ENCODE assay signal across 8 cellular contexts in the genomic region with DNA sequence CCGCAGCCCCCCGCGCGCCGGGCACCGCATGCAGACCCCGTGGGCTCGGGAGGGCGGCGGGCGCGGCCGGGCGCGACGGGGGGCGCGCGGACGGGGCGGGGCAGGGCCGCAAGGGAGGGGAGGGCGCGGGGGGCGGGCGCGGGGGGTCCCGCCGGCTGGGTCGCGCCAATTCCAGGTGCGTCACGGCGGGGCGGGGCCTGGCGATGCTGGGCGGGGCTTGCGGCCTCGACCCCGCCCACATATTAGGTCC. TPM values are rescaled to one million over a fixed set of nuclear protein-coding genes. Genes with fewer than 3 reads are reported as not detected.
DNase-seq lines count a peak whose midpoint lies in the region; ATAC-seq, FAIRE-seq and TF ChIP-seq lines count a peak whose summit lies in the region.

No MANE protein-coding gene starts in this region.

- peaks cover 0 to 5% of the 10 kb centered on the region in 2 donors for H3K4me1 ChIP-seq in small intestine (ENCODE audit: control insufficient read depth in 2 of 2, insufficient read depth in 1 of 2, low read depth in 1 of 2, low read length in 1 of 2)

- no peaks in the 10 kb centered on the region for H3K9me3 Mint-ChIP-seq in natural killer cell
- no peaks in the 10 kb centered on the region for H3K9me3 Mint-ChIP-seq in natural killer cell treated with Interleukin-12 subunit alpha and Interleukin-12 subunit beta and Interleukin-15 and Interleukin-18, amount 100 ng/mL, for 72 hours

- H3K4me3 Mint-ChIP-seq in natural killer cell = peak overlapping the region; percentile 86
- H3K4me3 Mint-ChIP-seq in natural killer cell treated with Interleukin-12 subunit alpha and Interleukin-12 subunit beta and Interleukin-15 and Interleukin-18, amount 100 ng/mL, for 72 hours = no peak overlapping the region

- H3K27ac Mint-ChIP-seq in natural killer cell = peak overlapping the region in 1 of 2 donors; percentile 84
- no peak overlapping the region for H3K27ac Mint-ChIP-seq in natural killer cell treated with Interleukin-12 subunit alpha and Interleukin-12 subunit beta and Interleukin-15 and Interleukin-18, amount 100 ng/mL, for 72 hours

- no peak for DNase-seq in natural killer cell
- DNase-seq in natural killer cell treated with Interleukin-12 subunit alpha and Interleukin-12 subunit beta and Interleukin-15 and Interleukin-18, amount 100 ng/mL, for 72 hours (ENCODE audit: low spot score) = no peak
- DNase-seq in activated CD8-positive, alpha-beta memory T cell treated with anti-CD3 and anti-CD28 coated beads for 24 hours = peak; percentile 96
- peak; percentile 69 for DNase-seq in fibroblast of mammary gland (ENCODE audit: low read depth)
- no peak for DNase-seq in small intestine
- no peak for DNase-seq in globus pallidus (ENCODE audit: low spot score)
- DNase-seq in NCI-H1436 (lab: John Stamatoyannopoulos, UW) = no peak

- TF ChIP-seq CTCF in natural killer cell (IDR thresholded peaks at IDR 0.05) (no peak), fibroblast of mammary gland (conservative IDR thresholded peaks at IDR 0.05; ENCODE audit: control insufficient read depth, insufficient read depth, low read depth, low read length) (no peak)

- no peaks in the 10 kb centered on the region for H3K9me3 ChIP-seq in small intestine (ENCODE audit: control insufficient read depth, low read depth)

- ATAC-seq in natural killer cell (peak; percentile 81 to 94 (median 85)), HG02678 (IDR thresholded peaks at IDR 0.05; ENCODE audit: unreplicated experiment) (no peak)
- ATAC-seq in natural killer cell treated with Interleukin-12 subunit alpha and Interleukin-12 subunit beta and Interleukin-15 and Interleukin-18, amount 100 ng/mL, for 72 hours = no peak

- no peaks in the 10 kb centered on the region for H3K36me3 Mint-ChIP-seq in natural killer cell
- peaks cover 15% of the 10 kb centered on the region for H3K36me3 Mint-ChIP-seq in natural killer cell treated with Interleukin-12 subunit alpha and Interleukin-12 subunit beta and Interleukin-15 and Interleukin-18, amount 100 ng/mL, for 72 hours

- H3K27me3 ChIP-seq in small intestine (ENCODE audit: control insufficient read depth in 2 of 2, insufficient read depth in 2 of 2, low read length in 2 of 2) = no peaks in the 10 kb centered on the region

- H3K36me3 ChIP-seq in small intestine (ENCODE audit: control insufficient read depth in 2 of 2, insufficient read depth in 2 of 2, low read length in 2 of 2) = peaks cover 5 to 7% of the 10 kb centered on the region in 2 donors

- 0 to 2% methylated on average over 14 to 40 of the region's 40 CpGs; no CpG with 5 or more reads in 1 of the 3 donors for WGBS in small intestine, 3 donors

- H3K27me3 Mint-ChIP-seq in natural killer cell (ENCODE audit: low read depth in 2 of 2) = no peaks in the 10 kb centered on the region
- H3K27me3 Mint-ChIP-seq in natural killer cell treated with Interleukin-12 subunit alpha and Interleukin-12 subunit beta and Interleukin-15 and Interleukin-18, amount 100 ng/mL, for 72 hours = no peaks in the 10 kb centered on the region

- FAIRE-seq in small intestine (lab: Jason Lieb, UNC) = no peak

- peaks cover 7 to 13% of the 10 kb centered on the region in 2 donors for H3K4me1 Mint-ChIP-seq in natural killer cell
- H3K4me1 Mint-ChIP-seq in natural killer cell treated with Interleukin-12 subunit alpha and Interleukin-12 subunit beta and Interleukin-15 and Interleukin-18, amount 100 ng/mL, for 72 hours (ENCODE audit: low read depth in 2 of 2) = peaks cover 8 to 11% of the 10 kb centered on the region in 2 donors

- H3K27ac ChIP-seq in small intestine (ENCODE audit: low read depth in 1 of 2, low read length in 1 of 2) = peak overlapping the region; percentile 94 to 96

- no peak overlapping the region for H3K4me3 ChIP-seq in fibroblast of mammary gland (ENCODE audit: control insufficient read depth, low read depth, low read length)
- peak overlapping the region; percentile 77 to 87 for H3K4me3 ChIP-seq in small intestine (ENCODE audit: low read depth in 1 of 2, low read length in 2 of 2)

- intact Hi-C loops in natural killer cell (cut with micrococcal nuclease) = loop anchor here (1.0 to 2.0 kb wide), 4 partner anchors 16 to 387 kb away; a partner anchor contains a TSS

RNA-seq across cellular contexts. Expression of a gene that starts 0.2 kb away (rescaled TPM):
- 10 to 100 TPM; 25.6 to 40.9 (median 34.7) TPM for total RNA-seq in natural killer cell
- total RNA-seq in natural killer cell treated with Interleukin-12 subunit alpha and Interleukin-12 subunit beta and Interleukin-15 and Interleukin-18, amount 100 ng/mL, for 72 hours = 10 to 100 TPM; 27.8 to 70.6 TPM
- polyA plus RNA-seq in small intestine = 10 to 100 TPM; 20.3 to 44.1 (median 26.8) TPM

RNA-seq across cellular contexts. Expression of a gene that starts 15.5 kb away (rescaled TPM):
- total RNA-seq in natural killer cell = 10 to 100 TPM; 15.4 to 17.5 (median 15.6) TPM
- total RNA-seq in natural killer cell treated with Interleukin-12 subunit alpha and Interleukin-12 subunit beta and Interleukin-15 and Interleukin-18, amount 100 ng/mL, for 72 hours = 100 to 1,000 TPM in 1 of 2 donors, 10 to 100 TPM in 1; 65.1 to 155 TPM
- polyA plus RNA-seq in small intestine = 10 to 100 TPM; 14.3 to 59.3 (median 15.4) TPM

RNA-seq across cellular contexts. Expression of a gene that starts 32.4 kb away (rescaled TPM):
- 10 to 100 TPM; 28.9 to 45.5 (median 43.4) TPM for total RNA-seq in natural killer cell
- 10 to 100 TPM; 36.6 to 60.1 TPM for total RNA-seq in natural killer cell treated with Interleukin-12 subunit alpha and Interleukin-12 subunit beta and Interleukin-15 and Interleukin-18, amount 100 ng/mL, for 72 hours
- 10 to 100 TPM; 19.6 to 35.1 (median 31.9) TPM for polyA plus RNA-seq in small intestine

Comparison
In these comparisons a context has a peak if more than half of its experiments do, and no peak if none do; other contexts are left out.
1. ATAC-seq: peak in natural killer cell (3 of 3); none in natural killer cell treated with Interleukin-12 subunit alpha and Interleukin-12 subunit beta and Interleukin-15 and Interleukin-18, amount 100 ng/mL, for 72 hours (0 of 2) and HG02678 (single experiment).
2. DNase-seq: peak in activated CD8-positive, alpha-beta memory T cell treated with anti-CD3 and anti-CD28 coated beads for 24 hours (single experiment) and fibroblast of mammary gland (single experiment); none in natural killer cell (single experiment), natural killer cell treated with Interleukin-12 subunit alpha and Interleukin-12 subunit beta and Interleukin-15 and Interleukin-18, amount 100 ng/mL, for 72 hours (single experiment), small intestine (single experiment), globus pallidus (single experiment) and NCI-H1436 (single experiment).